Comparison of ENCODE assay signal across 26 cellular contexts in the genomic region with DNA sequence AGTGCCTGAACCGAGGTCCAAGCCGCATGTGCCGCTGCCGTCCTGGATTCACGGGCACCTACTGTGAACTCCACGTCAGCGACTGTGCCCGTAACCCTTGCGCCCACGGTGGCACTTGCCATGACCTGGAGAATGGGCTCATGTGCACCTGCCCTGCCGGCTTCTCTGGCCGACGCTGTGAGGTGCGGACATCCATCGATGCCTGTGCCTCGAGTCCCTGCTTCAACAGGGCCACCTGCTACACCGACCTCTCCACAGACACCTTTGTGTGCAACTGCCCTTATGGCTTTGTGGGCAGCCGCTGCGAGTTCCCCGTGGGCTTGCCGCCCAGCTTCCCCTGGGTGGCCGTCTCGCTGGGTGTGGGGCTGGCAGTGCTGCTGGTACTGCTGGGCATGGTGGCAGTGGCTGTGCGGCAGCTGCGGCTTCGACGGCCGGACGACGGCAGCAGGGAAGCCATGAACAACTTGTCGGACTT.
"Had no signal": no experiment of that assay in that cellular context is flagged by ENCODE, and none has a peak within 500 bp of the region (broad histone marks: within the 10 kb centered on the region; RNA-seq: fewer than 3 reads in every experiment).

No MANE protein-coding gene starts in this region.

- ATAC-seq: activated T-cell treated with anti-CD3 and anti-CD28 coated beads, Interleukin-2, amount 50 U/mL, for 4 hours; esophagus mucosa; natural killer cell treated with Interleukin-12 subunit alpha and Interleukin-12 subunit beta and Interleukin-15 and Interleukin-18, amount 100 ng/mL, for 72 hours; pancreas; sciatic nerve; SK-N-SH treated with all-trans-retinoic acid at 6 μM for 48 hours; stimulated activated memory B cell treated with anti-CD40 and anti-IgM and Interleukin-4, amounts not matched to agents 10 μg/mL and 1 μg/mL and 100 μg/mL, for 72 hours; T-cell had no signal

- H3K27ac ChIP-seq: adrenal gland, brain microvascular endothelial cell, neutrophil, pancreas had no signal

- H3K4me3 ChIP-seq: adrenal gland, ascending aorta, pancreas had no signal

- H3K27me3 ChIP-seq: brain microvascular endothelial cell, pancreas had no signal

- DNase-seq: activated CD4-positive, alpha-beta T cell treated with anti-CD3 and anti-CD28 coated beads for 1 hour; activated CD4-positive, alpha-beta T cell treated with anti-CD3 and anti-CD28 coated beads, Interleukin-2, amount 50 U/mL, for 1 hour; activated CD8-positive, alpha-beta memory T cell treated with anti-CD3 and anti-CD28 coated beads for 24 hours; activated CD8-positive, alpha-beta memory T cell treated with anti-CD3 and anti-CD28 coated beads, Interleukin-2, amount 50 U/mL, for 4 hours; activated naive CD4-positive, alpha-beta T cell; activated T-cell treated with anti-CD3 and anti-CD28 coated beads, Interleukin-2, amount 50 U/mL, for 4 hours; adrenal gland; brain microvascular endothelial cell; central memory CD4-positive, alpha-beta T cell; effector memory CD4-positive, alpha-beta T cell; foreskin melanocyte; glutamatergic neuron; hypothalamus; midbrain; small intestine; stimulated activated CD4-positive, alpha-beta T cell treated with anti-CD3 and anti-CD28 coated beads, Interleukin-15, amount 100 ng/mL, for 24 hours; stomach; T-cell had no signal

- H3K9me3 ChIP-seq: adrenal gland, ascending aorta, neutrophil, pancreas, stomach had no signal

- H3K36me3 ChIP-seq: adrenal gland, ascending aorta, brain microvascular endothelial cell, neutrophil, pancreas had no signal
